ENCODE assay signal across 11 cellular contexts in the genomic region with DNA sequence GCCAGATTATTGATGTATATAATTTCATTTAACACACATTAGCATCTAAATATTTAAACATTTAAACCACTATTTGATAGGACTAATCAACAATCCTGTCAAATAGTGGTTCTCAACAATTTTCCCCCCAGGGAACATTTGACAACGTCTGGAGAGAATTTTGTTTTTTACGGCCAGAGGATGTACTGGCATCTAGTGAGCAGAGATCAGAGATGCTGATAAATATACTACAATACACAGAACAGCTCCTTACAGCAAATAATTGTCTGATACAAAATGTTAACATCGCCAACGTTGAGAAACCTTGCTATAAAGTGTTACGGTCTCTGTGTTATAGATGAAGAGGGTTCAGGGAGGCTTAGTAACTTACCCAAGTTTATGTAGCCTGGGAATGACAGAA. TPM values are rescaled to one million over a fixed set of nuclear protein-coding genes. Genes with fewer than 3 reads are reported as not detected.
"Had no signal": no experiment of that assay in that cellular context is flagged by ENCODE, and none has a peak within 500 bp of the region (broad histone marks: within the 10 kb centered on the region; RNA-seq: fewer than 3 reads in every experiment).

No MANE protein-coding gene starts in this region.

- H3K27ac ChIP-seq: GM23248, HL-60 had no signal

- ATAC-seq: HCT116, HepG2 had no signal

- DNase-seq: GM23248, GOT3, H7, KBM-7 had no signal

- H3K9me3 ChIP-seq: HAP-1 had no signal

- H3K4me3 ChIP-seq: GM23248, HAP-1 had no signal

- H2AFZ ChIP-seq: GM23248 had no signal

- H3K9ac ChIP-seq: GM23248 had no signal

- H3K4me1 ChIP-seq: HAP-1 had no signal

- H3K36me3 ChIP-seq: HAP-1 had no signal

RNA-seq across cellular contexts. Expression of gene TMEM229A, which starts 25.0 kb away (rescaled TPM):
- total RNA-seq: GM23248, H4, HepG2, HT1080 had no signal
- polyA plus RNA-seq: GM23248, HepG2, IgD-negative memory B cell had no signal
